ENCODE assay signal across 1 cellular context in genomic region chr2:29374823-29375222, GRCh38.
TF ChIP-seq lines count a peak whose summit lies in the region.

No MANE protein-coding gene starts in this region.

TF ChIP-seq in GM23338, 12 proteins besides CTCF, POLR2A, EP300 and RAD21 (continued from another document):
- 0 out of 2 replicates have a peak, but pooled peaks have one; percentile 44 for TF ChIP-seq ZNF462 (CRISPR knock-in tag; IDR thresholded peaks at IDR 0.05)
